ENCODE assay signal across 8 cellular contexts in genomic region chr10:96574564-96574963, GRCh38. TPM values are rescaled to one million over a fixed set of nuclear protein-coding genes. Genes with fewer than 3 reads are reported as not detected.
DNase-seq lines count a peak whose midpoint lies in the region; ATAC-seq, FAIRE-seq and TF ChIP-seq lines count a peak whose summit lies in the region.
"Not testable (repeated sequence)": the region's sequence is repeated elsewhere in the genome, so short reads cannot be mapped to it uniquely, and the experiment has no call there.

No MANE protein-coding gene starts in this region.

- not testable (repeated sequence) for H3K27me3 ChIP-seq in CD8-positive, alpha-beta T cell (ENCODE audit: insufficient read depth, low read length); K562 (ENCODE audit: control insufficient read depth in 2 of 2, insufficient read depth in 2 of 2, low read length in 2 of 2); trophoblast cell (ENCODE audit: insufficient read depth, low read length)

- H3K36me3 ChIP-seq in CD8-positive, alpha-beta T cell (ENCODE audit: insufficient read depth, low read length); trophoblast cell (ENCODE audit: control insufficient read depth in 1 of 2, insufficient read depth in 2 of 2, low read length in 2 of 2): not testable (repeated sequence)
- H3K36me3 ChIP-seq in K562 (ENCODE audit: control insufficient read depth, insufficient read depth, low read length), result peaks cover 35% of the 10 kb centered on the region

- not testable (repeated sequence) for TF ChIP-seq EP300 in A549 (IDR thresholded peaks at IDR 0.05); K562 (IDR thresholded peaks at IDR 0.05; ENCODE audit: low read length)

- TF ChIP-seq POLR2A in A549 (IDR thresholded peaks at IDR 0.05; ENCODE audit: low read length); K562 (conservative IDR thresholded peaks at IDR 0.05): not testable (repeated sequence)

- FAIRE-seq in A549 (lab: Jason Lieb, UNC); K562 (lab: Jason Lieb, UNC): not testable (repeated sequence)

- H3K9me1 ChIP-seq in K562 (ENCODE audit: control insufficient read depth, insufficient read depth, low read length), result not testable (repeated sequence)

- H3K9me3 ChIP-seq in A549; CD8-positive, alpha-beta T cell (ENCODE audit: low read length); K562 (replicated peaks; ENCODE audit: control insufficient read depth, insufficient read depth, low read depth, low read length); trophoblast cell (ENCODE audit: insufficient read depth, low read depth, low read length): not testable (repeated sequence)

- H3K4me3 ChIP-seq in A549; CD8-positive, alpha-beta T cell (ENCODE audit: low read depth, low read length); K562; trophoblast cell (ENCODE audit: low read depth, low read length): not testable (repeated sequence)

- CTCF ChIA-PET in A549 (lab: Yijun Ruan, JAX), result interaction anchor here (0.8 to 1.8 kb wide), 2 partner anchors 15 to 64 kb away, joined by 3 to 4 read pairs; no protein-coding TSS in a partner anchor
- CTCF ChIA-PET in CD8-positive, alpha-beta T cell (lab: Charles Lee); activated naive CD4-positive, alpha-beta T cell treated with anti-CD3 and anti-CD28 coated beads, Interleukin-2, amount 10 ng/mL, durations not matched to agents 7 days and 5 days (lab: Charles Lee); K562 (lab: Yijun Ruan, JAX; ENCODE audit: low intra/inter-chr PET ratio): not testable (repeated sequence)
- CTCF ChIA-PET in WTC11 (lab: Charles Lee), result interaction anchor here (1.5 kb wide), 1 partner anchor 204 kb away, joined by 4 read pairs; no protein-coding TSS in a partner anchor

- POLR2A ChIA-PET in A549 (lab: Yijun Ruan, JAX); CD8-positive, alpha-beta T cell (lab: Charles Lee); WTC11 (lab: Charles Lee): not testable (repeated sequence)
- POLR2A ChIA-PET in K562 (lab: Yijun Ruan, JAX), result interaction anchor here (0.6 kb wide), 1 partner anchor 610 kb away, joined by 3 read pairs; no protein-coding TSS in a partner anchor

- H2BK120ac ChIP-seq in trophoblast cell (ENCODE audit: insufficient read depth, low read length, poor library complexity), result not testable (repeated sequence)

- H2AK5ac ChIP-seq in trophoblast cell (ENCODE audit: low read length), result not testable (repeated sequence)

- H3K4me2 ChIP-seq in A549; K562 (ENCODE audit: insufficient read depth, low read length); trophoblast cell (ENCODE audit: low read length): not testable (repeated sequence)

- not testable (repeated sequence) for H3K27ac Mint-ChIP-seq in CD8-positive, alpha-beta T cell
- H3K27ac Mint-ChIP-seq in WTC11, result 0 out of 2 replicates have a peak overlapping the region, but pooled peaks have one; percentile 24
- peak overlapping the region; percentile 11 for H3K27ac Mint-ChIP-seq in activated naive CD4-positive, alpha-beta T cell treated with anti-CD3 and anti-CD28 coated beads, Interleukin-2, amount 10 ng/mL, durations not matched to agents 7 days and 5 days
- H3K27ac Mint-ChIP-seq in effector memory CD8-positive, alpha-beta T cell, result peak overlapping the region; percentile 10 to 78

- H4K12ac ChIP-seq in trophoblast cell (ENCODE audit: low read depth, low read length), result not testable (repeated sequence)

- H3K4me1 Mint-ChIP-seq in CD8-positive, alpha-beta T cell (ENCODE audit: low read depth), result peaks cover 79% of the 10 kb centered on the region
- H3K4me1 Mint-ChIP-seq in WTC11, result peaks cover 38% of the 10 kb centered on the region
- peaks cover 17% of the 10 kb centered on the region for H3K4me1 Mint-ChIP-seq in activated naive CD4-positive, alpha-beta T cell treated with anti-CD3 and anti-CD28 coated beads, Interleukin-2, amount 10 ng/mL, durations not matched to agents 7 days and 5 days
- H3K4me1 Mint-ChIP-seq in effector memory CD8-positive, alpha-beta T cell (ENCODE audit: low read depth in 2 of 2), result peaks cover 35 to 73% of the 10 kb centered on the region in 2 donors

- not testable (repeated sequence) for H2BK12ac ChIP-seq in trophoblast cell (ENCODE audit: low read length)

- H3K79me2 ChIP-seq in K562 (ENCODE audit: control insufficient read depth, insufficient read depth, low read length), result peaks cover 95% of the 10 kb centered on the region
- not testable (repeated sequence) for H3K79me2 ChIP-seq in trophoblast cell (ENCODE audit: control insufficient read depth, insufficient read depth, low read length, poor library complexity)

- peak overlapping the region; percentile 69 for H3K4ac ChIP-seq in trophoblast cell (ENCODE audit: low read depth, low read length)

- not testable (repeated sequence) for H2AFZ ChIP-seq in K562 (ENCODE audit: low read depth, low read length); trophoblast cell (ENCODE audit: insufficient read depth, low read length, poor library complexity)

- TF ChIP-seq CTCF in A549 (IDR thresholded peaks at IDR 0.05); CD8-positive, alpha-beta T cell (IDR thresholded peaks at IDR 0.05); WTC11 (IDR thresholded peaks at IDR 0.05); K562 (IDR thresholded peaks at IDR 0.05 in 2 of 3, conservative IDR thresholded peaks at IDR 0.05 in 1 of 3; ENCODE audit: insufficient read depth in 2 of 3, low read depth in 1 of 3, low read length in 3 of 3): not testable (repeated sequence)

- not testable (repeated sequence) for H2BK5ac ChIP-seq in trophoblast cell (ENCODE audit: low read depth, low read length, poor library complexity)

- peaks cover 33% of the 10 kb centered on the region for H3K4me1 ChIP-seq in A549
- peaks cover 32% of the 10 kb centered on the region for H3K4me1 ChIP-seq in CD8-positive, alpha-beta T cell (ENCODE audit: insufficient read depth, low read length)
- not testable (repeated sequence) for H3K4me1 ChIP-seq in K562 (replicated peaks in 1 of 2; ENCODE audit: control insufficient read depth in 2 of 2, insufficient read depth in 2 of 2, low read length in 2 of 2); trophoblast cell (ENCODE audit: control insufficient read depth in 1 of 2, insufficient read depth in 2 of 2, low read length in 2 of 2)

- H3K79me1 ChIP-seq in trophoblast cell (ENCODE audit: low read length), result not testable (repeated sequence)

- not testable (repeated sequence) for DNase-seq in A549 (ENCODE audit: low read depth in 1 of 2, low spot score in 1 of 2); CD8-positive, alpha-beta T cell; WTC11 (ENCODE audit: low spot score); activated naive CD4-positive, alpha-beta T cell treated with anti-CD3 and anti-CD28 coated beads, Interleukin-2, amount 10 ng/mL, durations not matched to agents 7 days and 5 days; K562 (ENCODE audit: extremely low read depth in 1 of 4, low spot score in 3 of 4); effector memory CD8-positive, alpha-beta T cell; trophoblast cell

- H3K4me3 Mint-ChIP-seq in CD8-positive, alpha-beta T cell, result peak overlapping the region; percentile 3
- H3K4me3 Mint-ChIP-seq in WTC11; activated naive CD4-positive, alpha-beta T cell treated with anti-CD3 and anti-CD28 coated beads, Interleukin-2, amount 10 ng/mL, durations not matched to agents 7 days and 5 days; effector memory CD8-positive, alpha-beta T cell: not testable (repeated sequence)

- H3K14ac ChIP-seq in trophoblast cell (ENCODE audit: low read length), result not testable (repeated sequence)

- intact Hi-C loops in CD8-positive, alpha-beta T cell (cut with DNase I, micrococcal nuclease); K562 (cut with micrococcal nuclease): not testable (repeated sequence)

- not testable (repeated sequence) for H3K9me3 Mint-ChIP-seq in CD8-positive, alpha-beta T cell; WTC11; activated naive CD4-positive, alpha-beta T cell treated with anti-CD3 and anti-CD28 coated beads, Interleukin-2, amount 10 ng/mL, durations not matched to agents 7 days and 5 days; effector memory CD8-positive, alpha-beta T cell

- WGBS in A549 (ENCODE audit: missing lambda C conversion rate), result 80% methylated on average over 2 of the region's 2 CpGs
- 73% methylated on average over 1 of the region's 2 CpGs for WGBS in K562 (ENCODE audit: insufficient coverage, low coverage, missing lambda C conversion rate)
- WGBS in trophoblast cell (ENCODE audit: extremely low coverage, insufficient coverage, insufficient read length), result no CpG with 5 or more reads among the region's 2 CpGs

- not testable (repeated sequence) for BruUV-seq in K562 (replicated peaks; lab: Mats Ljungman, UMichigan)

- in situ Hi-C loops in K562 (cut with MboI), result not testable (repeated sequence)

- H3K27me3 Mint-ChIP-seq in CD8-positive, alpha-beta T cell (ENCODE audit: low read depth); WTC11 (ENCODE audit: low read depth); activated naive CD4-positive, alpha-beta T cell treated with anti-CD3 and anti-CD28 coated beads, Interleukin-2, amount 10 ng/mL, durations not matched to agents 7 days and 5 days; effector memory CD8-positive, alpha-beta T cell: not testable (repeated sequence)

- not testable (repeated sequence) for H3K27ac ChIP-seq in A549; CD8-positive, alpha-beta T cell (ENCODE audit: low read depth, low read length); K562 (ENCODE audit: extremely low read depth, low read depth, low read length); trophoblast cell (ENCODE audit: low read depth, low read length)

- peaks cover 57% of the 10 kb centered on the region for H3K36me3 Mint-ChIP-seq in CD8-positive, alpha-beta T cell
- H3K36me3 Mint-ChIP-seq in WTC11, result peaks cover 19% of the 10 kb centered on the region
- peaks cover 37% of the 10 kb centered on the region for H3K36me3 Mint-ChIP-seq in activated naive CD4-positive, alpha-beta T cell treated with anti-CD3 and anti-CD28 coated beads, Interleukin-2, amount 10 ng/mL, durations not matched to agents 7 days and 5 days
- peaks cover 40% of the 10 kb centered on the region for H3K36me3 Mint-ChIP-seq in effector memory CD8-positive, alpha-beta T cell (ENCODE audit: insufficient read depth)

- not testable (repeated sequence) for H3K18ac ChIP-seq in trophoblast cell (ENCODE audit: low read length)

- not testable (repeated sequence) for H4K8ac ChIP-seq in trophoblast cell (ENCODE audit: low read depth, low read length)

- H3K23ac ChIP-seq in trophoblast cell (ENCODE audit: low read length), result not testable (repeated sequence)

- not testable (repeated sequence) for H3K9ac ChIP-seq in K562 (ENCODE audit: insufficient read depth in 1 of 2, low read depth in 2 of 2, low read length in 2 of 2); trophoblast cell (ENCODE audit: low read length)

- not testable (repeated sequence) for ATAC-seq in A549; CD8-positive, alpha-beta T cell; SK-N-SH treated with all-trans-retinoic acid at 6 μM for 48 hours; WTC11; K562; effector memory CD8-positive, alpha-beta T cell (replicated peaks)

- H4K20me1 ChIP-seq in K562 (replicated peaks; ENCODE audit: control insufficient read depth, insufficient read depth, low read length), result not testable (repeated sequence)

- not testable (repeated sequence) for H4K91ac ChIP-seq in trophoblast cell (ENCODE audit: low read depth, low read length)

- not testable (repeated sequence) for TF ChIP-seq RAD21 in A549 (conservative IDR thresholded peaks at IDR 0.05 in 1 of 2, IDR thresholded peaks at IDR 0.05 in 1 of 2); K562 (CRISPR knock-in tag; conservative IDR thresholded peaks at IDR 0.05 in 1 of 2, IDR thresholded peaks at IDR 0.05 in 1 of 2)

RNA-seq across cellular contexts. Expression of gene TM9SF3, which starts 12.2 kb away (rescaled TPM):
- 78.2 and 138 TPM in 2 replicates for polyA plus RNA-seq in A549 (2011; rRNA removed)
- 16.9 and 21.6 TPM in 2 replicates for polyA plus RNA-seq in A549 (2012; cell fraction: cytosol; rRNA removed)
- polyA plus RNA-seq in A549 (2012; cell fraction: nucleus; rRNA removed), result 16.7 and 37.0 TPM in 2 replicates
- 88.9 to 92.9 TPM (median 92.3 TPM) in 3 replicates for polyA plus RNA-seq in A549 (2017; fragmentation: RNase III; extraction: RNeasy Plus Mini Kit Qiagen cat#74134 plus additional on column Dnase treatment)
- polyA minus RNA-seq in A549 (2011; rRNA and poly(A)+ RNA removed), result 61.0 and 73.1 TPM in 2 replicates
- total RNA-seq in CD8-positive, alpha-beta T cell, result 100 to 1,000 TPM; 105 to 106 TPM
- total RNA-seq in WTC11 (2021), result 107 to 116 TPM (median 113 TPM) in 3 replicates
- total RNA-seq in K562 (2011; cell fraction: chromatin; rRNA removed; ENCODE audit: low replicate concordance), result 55.5 and 190 TPM in 2 replicates
- total RNA-seq in K562 (2011; cell fraction: nucleolus; rRNA removed), result 38.4 and 47.5 TPM in 2 replicates
- total RNA-seq in K562 (2011; cell fraction: nucleoplasm; rRNA removed), result 104 and 151 TPM in 2 replicates
- total RNA-seq in K562 (2014; rRNA removed), result 24.7 and 28.4 TPM in 2 replicates
- total RNA-seq in K562 (2014; rRNA removed; fragmentation: Illumina TruSeq; extraction: Trizol), result 60.0 and 70.8 TPM in 2 replicates
- total RNA-seq in K562 (2015; rRNA removed; fragmentation: Illumina TruSeq; extraction: Trizol), result 33.5 and 36.5 TPM in 2 replicates
- total RNA-seq in K562 (2021), result 56.5 and 63.1 TPM in 2 replicates
- polyA plus RNA-seq in K562 (2011; rRNA removed), result 29.6 and 42.4 TPM in 2 replicates
- polyA plus RNA-seq in K562 (2011; cell fraction: cytosol; rRNA removed), result 27.2 and 74.2 TPM in 2 replicates
- polyA plus RNA-seq in K562 (2011; cell fraction: nucleus; rRNA removed), result 11.4 and 20.4 TPM in 2 replicates
- polyA plus RNA-seq in K562 (2012), result 27.7 and 33.2 TPM in 2 replicates
- 34.9 and 36.3 TPM in 2 replicates for polyA plus RNA-seq in K562 (2014; fragmentation: Illumina TruSeq; extraction: Trizol)
- polyA plus RNA-seq in K562 (2014; fragmentation: Nextera tagmentation; extraction: Ambion mirVana), result 10 to 100 TPM; 16.1 to 17.3 TPM
- polyA plus RNA-seq in K562 (2014; rRNA removed), result 24.7 and 25.0 TPM in 2 replicates
- polyA minus RNA-seq in K562 (2011; rRNA and poly(A)+ RNA removed), result 106 and 112 TPM in 2 replicates
- 22.5 and 31.0 TPM in 2 replicates for polyA minus RNA-seq in K562 (2011; cell fraction: cytosol; rRNA and poly(A)+ RNA removed)
- polyA minus RNA-seq in K562 (2011; cell fraction: nucleus; rRNA and poly(A)+ RNA removed), result 29.1 and 54.0 TPM in 2 replicates
- polyA plus RNA-seq in trophoblast cell (2013), result 90.7 and 96.7 TPM in 2 replicates
